Comparison of ENCODE assay signal across 1 cellular context in the genomic region with DNA sequence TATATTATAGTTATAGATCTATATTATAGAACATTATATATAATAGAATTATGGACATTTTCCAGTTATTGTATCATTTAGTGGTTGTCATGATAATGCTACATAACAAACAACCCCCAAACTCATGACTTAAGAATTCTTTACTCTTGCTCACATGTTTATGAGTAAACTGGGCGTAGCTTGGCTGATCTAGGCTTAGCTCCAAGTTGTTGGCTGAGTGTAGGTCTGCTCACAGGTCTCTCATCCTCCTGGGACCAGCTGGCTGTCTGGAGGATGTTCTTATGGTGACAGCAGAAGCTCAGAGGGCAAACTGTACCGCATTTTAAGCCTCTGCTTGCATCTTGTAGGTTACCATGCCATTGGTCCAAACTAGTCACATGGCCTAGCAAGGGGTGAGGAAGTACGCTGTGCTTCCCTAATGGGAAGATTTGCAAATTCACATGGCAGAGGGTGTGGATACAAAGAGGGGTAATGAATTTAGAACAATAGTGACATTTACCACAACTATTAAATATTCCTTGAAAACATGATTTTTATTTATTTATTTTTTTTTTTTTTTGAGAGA.
TF ChIP-seq lines count a peak whose summit lies in the region.

No MANE protein-coding gene starts in this region.

TF ChIP-seq in IMR-90, 13 proteins besides CTCF, POLR2A, EP300 and RAD21:
- TF ChIP-seq, protein P1, sequence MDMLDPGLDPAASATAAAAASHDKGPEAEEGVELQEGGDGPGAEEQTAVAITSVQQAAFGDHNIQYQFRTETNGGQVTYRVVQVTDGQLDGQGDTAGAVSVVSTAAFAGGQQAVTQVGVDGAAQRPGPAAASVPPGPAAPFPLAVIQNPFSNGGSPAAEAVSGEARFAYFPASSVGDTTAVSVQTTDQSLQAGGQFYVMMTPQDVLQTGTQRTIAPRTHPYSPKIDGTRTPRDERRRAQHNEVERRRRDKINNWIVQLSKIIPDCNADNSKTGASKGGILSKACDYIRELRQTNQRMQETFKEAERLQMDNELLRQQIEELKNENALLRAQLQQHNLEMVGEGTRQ (IDR thresholded peaks at IDR 0.05; ENCODE audit: low read depth, low read length) = peak; percentile 18; the same call in 1 of the 2 replicates
- TF ChIP-seq RCOR1 (IDR thresholded peaks at IDR 0.05; ENCODE audit: insufficient replicate concordance, low read length) = no peak
TF ChIP-seq in IMR-90: peak in this region for 1.
